Comparison of ENCODE assay signal across 8 cellular contexts in the genomic region with DNA sequence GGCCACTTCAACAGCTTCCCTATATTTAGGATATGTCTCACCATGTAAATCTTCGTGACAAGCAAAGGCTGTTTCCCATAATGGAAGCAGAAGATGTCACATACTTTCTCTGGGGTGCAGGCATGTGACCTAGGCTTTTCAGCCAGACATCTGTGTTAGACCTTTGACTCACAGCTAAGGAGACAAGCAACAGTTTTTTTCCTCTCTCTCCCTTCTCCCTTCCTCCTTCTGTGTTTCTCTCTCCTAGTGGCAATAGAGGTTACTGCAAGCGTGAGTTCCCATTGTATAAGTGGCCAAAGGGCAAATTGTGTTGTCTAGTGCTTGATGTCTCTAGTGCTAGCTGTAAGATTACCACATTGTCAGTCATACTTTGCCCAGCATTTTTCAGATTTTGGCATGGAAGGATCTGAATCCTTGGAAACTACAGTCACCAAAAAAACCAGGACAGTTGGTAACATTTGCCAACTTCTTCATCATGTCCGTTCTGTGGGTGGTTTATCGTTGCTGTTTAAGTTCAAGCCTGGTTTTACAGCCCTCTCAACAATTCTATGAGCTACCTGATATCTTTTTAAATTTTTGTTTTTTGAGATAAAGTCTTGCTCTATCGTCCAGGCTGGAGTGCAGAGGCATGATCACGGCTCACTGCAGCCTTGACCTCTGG. TPM values are rescaled to one million over a fixed set of nuclear protein-coding genes. Genes with fewer than 3 reads are reported as not detected.
A peak's percentile ranks its signal among the peaks of the same experiment; 100 is the strongest.
DNase-seq lines count a peak whose midpoint lies in the region; ATAC-seq and TF ChIP-seq lines count a peak whose summit lies in the region.

No MANE protein-coding gene starts in this region.

- H3K36me3 Mint-ChIP-seq in activated naive CD8-positive, alpha-beta T cell treated with anti-CD3 and anti-CD28 coated beads for 36 hours, result no peaks in the 10 kb centered on the region

- H3K4me3 ChIP-seq in AG10803 (ENCODE audit: low read length), result no peak overlapping the region
- H3K4me3 ChIP-seq in hepatocyte, result no peak overlapping the region
- H3K4me3 ChIP-seq in smooth muscle cell, result no peak overlapping the region

- no peak overlapping the region for H3K4me2 ChIP-seq in hepatocyte
- no peak overlapping the region for H3K4me2 ChIP-seq in smooth muscle cell

- H4K20me1 ChIP-seq in hepatocyte (ENCODE audit: insufficient read depth, poor library complexity, severe bottlenecking) (no peaks in the 10 kb centered on the region), smooth muscle cell (ENCODE audit: low read depth) (no peaks in the 10 kb centered on the region)

- H3K27me3 ChIP-seq in hepatocyte (no peaks in the 10 kb centered on the region), smooth muscle cell (ENCODE audit: low read depth) (peaks cover 24% of the 10 kb centered on the region)

- H3K36me3 ChIP-seq in hepatocyte (replicated peaks; ENCODE audit: insufficient read depth, low read depth) (no peaks in the 10 kb centered on the region), smooth muscle cell (ENCODE audit: low read depth) (no peaks in the 10 kb centered on the region)

- H3F3A ChIP-seq in smooth muscle cell (ENCODE audit: low read depth), result no peaks in the 10 kb centered on the region

- H3K4me1 ChIP-seq in hepatocyte (ENCODE audit: insufficient read depth) (no peaks in the 10 kb centered on the region), smooth muscle cell (ENCODE audit: low read depth) (no peaks in the 10 kb centered on the region)

- no peak overlapping the region for H3K27ac ChIP-seq in hepatocyte
- H3K27ac ChIP-seq in smooth muscle cell (ENCODE audit: low read depth), result no peak overlapping the region

- WGBS in hepatocyte (ENCODE audit: low lambda C conversion rate, missing lambda C conversion rate), result 62% methylated on average over 6 of the region's 6 CpGs
- WGBS in smooth muscle cell (ENCODE audit: low lambda C conversion rate), result 61% methylated on average over 6 of the region's 6 CpGs

- peak; percentile 57 for ATAC-seq in HG02981 (IDR thresholded peaks at IDR 0.05; ENCODE audit: unreplicated experiment)

- DNase-seq in AG10803 (ENCODE audit: low read depth) (peak; percentile 59), GM10266 (ENCODE audit: extremely low spot score) (peak; percentile 21), NCI-H460 (ENCODE audit: extremely low read depth, low read depth) (peak; percentile 74), hepatocyte (ENCODE audit: low spot score) (peak; percentile 74), smooth muscle cell (lab: John Stamatoyannopoulos, UW; ENCODE audit: unreplicated experiment) (no peak), UCSD-AML1 (lab: John Stamatoyannopoulos, UW; ENCODE audit: unreplicated experiment) (no peak)
- DNase-seq in activated naive CD8-positive, alpha-beta T cell treated with anti-CD3 and anti-CD28 coated beads for 36 hours, result peak; percentile 4

- no peaks in the 10 kb centered on the region for H3K9me3 Mint-ChIP-seq in activated naive CD8-positive, alpha-beta T cell treated with anti-CD3 and anti-CD28 coated beads for 36 hours

- H3K4me1 Mint-ChIP-seq in activated naive CD8-positive, alpha-beta T cell treated with anti-CD3 and anti-CD28 coated beads for 36 hours, result peaks cover 3% of the 10 kb centered on the region

- H3K9me3 ChIP-seq in hepatocyte (ENCODE audit: low read depth), result no peaks in the 10 kb centered on the region
- H3K9me3 ChIP-seq in smooth muscle cell (replicated peaks; ENCODE audit: low read depth), result no peaks in the 10 kb centered on the region

- TF ChIP-seq CTCF in AG10803 (conservative IDR thresholded peaks at IDR 0.05; ENCODE audit: low read length) (peak; percentile 84), GM10266 (IDR thresholded peaks at IDR 0.05; ENCODE audit: control insufficient read depth, insufficient read depth, low read depth, missing control alignments) (peak; percentile 56), hepatocyte (IDR thresholded peaks at IDR 0.05; ENCODE audit: poor library complexity) (peak; percentile 48), smooth muscle cell (IDR thresholded peaks at IDR 0.05; ENCODE audit: borderline replicate concordance, insufficient read depth, poor library complexity, severe bottlenecking) (peak; percentile 62)

- H3K27me3 Mint-ChIP-seq in activated naive CD8-positive, alpha-beta T cell treated with anti-CD3 and anti-CD28 coated beads for 36 hours, result peaks cover 2% of the 10 kb centered on the region

- no peaks in the 10 kb centered on the region for H3K9me2 ChIP-seq in hepatocyte (replicated peaks; ENCODE audit: insufficient read depth)

- H3K79me2 ChIP-seq in hepatocyte, result no peaks in the 10 kb centered on the region
- H3K79me2 ChIP-seq in smooth muscle cell (ENCODE audit: low read depth), result no peaks in the 10 kb centered on the region

- no peak overlapping the region for H3K9ac ChIP-seq in smooth muscle cell (ENCODE audit: low read depth)

- H3K27ac Mint-ChIP-seq in activated naive CD8-positive, alpha-beta T cell treated with anti-CD3 and anti-CD28 coated beads for 36 hours, result no peak overlapping the region

- H3K4me3 Mint-ChIP-seq in activated naive CD8-positive, alpha-beta T cell treated with anti-CD3 and anti-CD28 coated beads for 36 hours, result no peak overlapping the region

- H2AFZ ChIP-seq in hepatocyte (no peak overlapping the region), smooth muscle cell (ENCODE audit: low read depth) (peak overlapping the region; percentile 29)

RNA-seq across cellular contexts. Expression of gene RABGAP1L, which starts 44.4 kb away (rescaled TPM):
- total RNA-seq in NCI-H460 (2014; rRNA removed; shearing (Covaris generic)), result 20.8 and 20.9 TPM in 2 replicates
- 7.4 and 10.4 TPM in 2 replicates for polyA plus RNA-seq in NCI-H460 (2014; cell fraction: nucleus; rRNA removed)
- 10 to 100 TPM; 20.2 to 22.6 TPM for total RNA-seq in activated naive CD8-positive, alpha-beta T cell treated with anti-CD3 and anti-CD28 coated beads for 36 hours
- total RNA-seq in hepatocyte (41.8 and 42.0 TPM in 2 replicates), smooth muscle cell (24.7 and 35.3 TPM in 2 replicates)
- polyA plus RNA-seq in hepatocyte (15.0 and 15.5 TPM in 2 replicates), smooth muscle cell (4.8 and 10.0 TPM in 2 replicates)

Comparison
In these comparisons a context has a peak if more than half of its experiments do, and no peak if none do; other contexts are left out.
1. DNase-seq: peak in AG10803 (single experiment), GM10266 (single experiment), NCI-H460 (single experiment), activated naive CD8-positive, alpha-beta T cell treated with anti-CD3 and anti-CD28 coated beads for 36 hours (single experiment) and hepatocyte (single experiment); none in smooth muscle cell (single experiment) and UCSD-AML1 (single experiment).
2. Peak in every context shown above with its lines, with median percentiles within 50 percentile points of each other: CTCF ChIP-seq.